In genomic region chr15:26848498-26848897, GRCh38 we compare ENCODE assay signal across 24 cellular contexts. TPM values are rescaled to one million over a fixed set of nuclear protein-coding genes. Genes with fewer than 3 reads are reported as not detected.
"Had no signal": no experiment of that assay in that cellular context is flagged by ENCODE, and none has a peak within 500 bp of the region (broad histone marks: within the 10 kb centered on the region; RNA-seq: fewer than 3 reads in every experiment).

No MANE protein-coding gene starts in this region.

- H3K4me3 Mint-ChIP-seq: activated CD4-positive, alpha-beta memory T cell treated with anti-CD3 and anti-CD28 coated beads for 36 hours; activated naive CD4-positive, alpha-beta T cell treated with anti-CD3 and anti-CD28 coated beads for 36 hours; activated T-cell treated with anti-CD3 and anti-CD28 coated beads, Interleukin-2, amount 50 U/mL, for 72 hours; mesothelial cell of epicardium; naive thymus-derived CD8-positive, alpha-beta T cell; neural progenitor cell had no signal

- H3K4me1 ChIP-seq: esophagus squamous epithelium, gastrocnemius medialis, neural progenitor cell, sigmoid colon, testis had no signal

- H3K36me3 Mint-ChIP-seq: activated CD4-positive, alpha-beta memory T cell treated with anti-CD3 and anti-CD28 coated beads for 36 hours; mesothelial cell of epicardium; naive thymus-derived CD8-positive, alpha-beta T cell; neural progenitor cell had no signal

- H3K9me3 Mint-ChIP-seq: neural progenitor cell had no signal

- H3K9ac ChIP-seq: neural progenitor cell had no signal

- H3K4me1 Mint-ChIP-seq: mesothelial cell of epicardium; naive thymus-derived CD8-positive, alpha-beta T cell; neural progenitor cell had no signal

- H3K36me3 ChIP-seq: esophagus squamous epithelium, gastrocnemius medialis, neural progenitor cell, sigmoid colon had no signal

- H3K9me3 ChIP-seq: gastrocnemius medialis, sigmoid colon, testis had no signal

- ATAC-seq: activated T-cell treated with anti-CD3 and anti-CD28 coated beads, Interleukin-2, amount 50 U/mL, for 72 hours; gastrocnemius medialis; left ventricle myocardium superior; naive thymus-derived CD8-positive, alpha-beta T cell had no signal

- H3K27ac ChIP-seq: coronary artery, esophagus squamous epithelium, gastrocnemius medialis, neural progenitor cell, sigmoid colon, testis had no signal

- H3K27ac Mint-ChIP-seq: activated CD4-positive, alpha-beta memory T cell treated with anti-CD3 and anti-CD28 coated beads for 36 hours; activated naive CD4-positive, alpha-beta T cell treated with anti-CD3 and anti-CD28 coated beads for 36 hours; activated T-cell treated with anti-CD3 and anti-CD28 coated beads, Interleukin-2, amount 50 U/mL, for 72 hours; mesothelial cell of epicardium; naive thymus-derived CD8-positive, alpha-beta T cell; neural progenitor cell had no signal

- H3K4me3 ChIP-seq: coronary artery, esophagus squamous epithelium, gastrocnemius medialis, neural progenitor cell, sigmoid colon, testis had no signal

- DNase-seq: activated CD4-positive, alpha-beta memory T cell treated with anti-CD3 and anti-CD28 coated beads for 36 hours; activated CD4-positive, alpha-beta T cell treated with anti-CD3 and anti-CD28 coated beads for 48 hours; activated effector memory CD4-positive, alpha-beta T cell treated with Interleukin-2 at 50 U/mL for 16 hours; activated naive CD4-positive, alpha-beta T cell treated with anti-CD3 and anti-CD28 coated beads for 36 hours; activated T-cell treated with anti-CD3 and anti-CD28 coated beads, Interleukin-2, amount 50 U/mL, for 72 hours; amygdala; cerebellar nuclear complex; esophagus squamous epithelium; gastrocnemius medialis; hippocampal formation; left ventricle myocardium superior; mammary epithelial cell; naive thymus-derived CD8-positive, alpha-beta T cell; sigmoid colon; stimulated activated CD4-positive, alpha-beta T cell treated with anti-CD3 and anti-CD28 coated beads, Interleukin-4, amount 100 ng/mL, for 1 hour; stimulated activated naive CD4-positive, alpha-beta T cell; testis; trophoblast cell had no signal

- H2AFZ ChIP-seq: neural progenitor cell had no signal

- H3K27me3 ChIP-seq: esophagus squamous epithelium, gastrocnemius medialis, neural progenitor cell, sigmoid colon, testis had no signal

- H3K4me2 ChIP-seq: neural progenitor cell had no signal

- H3K27me3 Mint-ChIP-seq: activated CD4-positive, alpha-beta memory T cell treated with anti-CD3 and anti-CD28 coated beads for 36 hours had no signal

RNA-seq across cellular contexts. Expression of gene GABRA5, which starts 18.4 kb away (rescaled TPM):
- total RNA-seq: activated CD4-positive, alpha-beta memory T cell treated with anti-CD3 and anti-CD28 coated beads for 36 hours; activated naive CD4-positive, alpha-beta T cell treated with anti-CD3 and anti-CD28 coated beads for 36 hours; activated T-cell treated with anti-CD3 and anti-CD28 coated beads, Interleukin-2, amount 50 U/mL, for 72 hours; gastrocnemius medialis; left ventricle myocardium superior; mammary epithelial cell; naive thymus-derived CD8-positive, alpha-beta T cell; osteoblast; posterior vena cava; renal cortical epithelial cell had no signal
- polyA plus RNA-seq: mammary epithelial cell; naive thymus-derived CD8-positive, alpha-beta T cell; sigmoid colon had no signal
